In genomic region chr15:27835233-27835939, GRCh38 we compare ENCODE assay signal across 39 cellular contexts.
"Had no signal": no experiment of that assay in that cellular context is flagged by ENCODE, and none has a peak within 500 bp of the region (broad histone marks: within the 10 kb centered on the region; RNA-seq: fewer than 3 reads in every experiment).

No MANE protein-coding gene starts in this region.

- H3K27me3 ChIP-seq: adrenal gland, ascending aorta, body of pancreas, brain microvascular endothelial cell, breast epithelium, cardiac muscle cell had no signal

- ATAC-seq: activated naive CD4-positive, alpha-beta T cell treated with anti-CD3 and anti-CD28 coated beads, Interleukin-2, amount 50 U/mL, for 72 hours; activated naive CD8-positive, alpha-beta T cell treated with anti-CD3 and anti-CD28 coated beads, Interleukin-2, amount 50 U/mL, for 24 hours; activated T-cell treated with anti-CD3 and anti-CD28 coated beads, Interleukin-2, amount 50 U/mL, for 4 hours; activated T-cell treated with anti-CD3 and anti-CD28 coated beads, Interleukin-2, amount 50 U/mL, for 72 hours; activated T-helper 17 cell treated with anti-CD3 and anti-CD28 coated beads, Interleukin-2, amount 50 U/mL, for 72 hours; body of pancreas had no signal

- H3K4me1 Mint-ChIP-seq: activated naive CD4-positive, alpha-beta T cell treated with anti-CD3 and anti-CD28 coated beads, Interleukin-2, amount 10 ng/mL, durations not matched to agents 7 days and 5 days; activated naive CD4-positive, alpha-beta T cell treated with anti-CD3 and anti-CD28 coated beads, Interleukin-2, amount 50 U/mL, for 24 hours; activated naive CD8-positive, alpha-beta T cell treated with anti-CD3 and anti-CD28 coated beads for 36 hours; activated naive CD8-positive, alpha-beta T cell treated with anti-CD3 and anti-CD28 coated beads, Interleukin-2, amount 10 ng/mL, durations not matched to agents 7 days and 5 days; activated naive CD8-positive, alpha-beta T cell treated with anti-CD3 and anti-CD28 coated beads, Interleukin-2, amount 50 U/mL, for 24 hours; activated T-helper 17 cell treated with anti-CD3 and anti-CD28 coated beads, Interleukin-2, amount 50 U/mL, for 72 hours; central memory CD8-positive, alpha-beta T cell had no signal

- H3K36me3 ChIP-seq: adrenal gland, ascending aorta, brain microvascular endothelial cell, breast epithelium, cardiac muscle cell had no signal

- H3K27ac ChIP-seq: adrenal gland, ascending aorta, body of pancreas, brain microvascular endothelial cell, breast epithelium, cardiac muscle cell had no signal

- H3K36me3 Mint-ChIP-seq: activated naive CD4-positive, alpha-beta T cell treated with anti-CD3 and anti-CD28 coated beads, Interleukin-2, amount 10 ng/mL, durations not matched to agents 7 days and 5 days; activated naive CD4-positive, alpha-beta T cell treated with anti-CD3 and anti-CD28 coated beads, Interleukin-2, amount 50 U/mL, for 24 hours; activated naive CD8-positive, alpha-beta T cell; activated naive CD8-positive, alpha-beta T cell treated with anti-CD3 and anti-CD28 coated beads for 36 hours; activated naive CD8-positive, alpha-beta T cell treated with anti-CD3 and anti-CD28 coated beads, Interleukin-2, amount 10 ng/mL, durations not matched to agents 7 days and 5 days; brain had no signal

- H3K27ac Mint-ChIP-seq: activated naive CD4-positive, alpha-beta T cell treated with anti-CD3 and anti-CD28 coated beads for 36 hours; activated naive CD4-positive, alpha-beta T cell treated with anti-CD3 and anti-CD28 coated beads, Interleukin-2, amount 10 ng/mL, durations not matched to agents 7 days and 5 days; activated naive CD4-positive, alpha-beta T cell treated with anti-CD3 and anti-CD28 coated beads, Interleukin-2, amount 50 U/mL, for 24 hours; activated naive CD8-positive, alpha-beta T cell; activated naive CD8-positive, alpha-beta T cell treated with anti-CD3 and anti-CD28 coated beads for 36 hours; activated naive CD8-positive, alpha-beta T cell treated with anti-CD3 and anti-CD28 coated beads, Interleukin-2, amount 10 ng/mL, durations not matched to agents 7 days and 5 days; activated naive CD8-positive, alpha-beta T cell treated with anti-CD3 and anti-CD28 coated beads, Interleukin-2, amount 50 U/mL, for 24 hours; activated T-cell treated with anti-CD3 and anti-CD28 coated beads, Interleukin-2, amount 50 U/mL, for 24 hours; activated T-cell treated with anti-CD3 and anti-CD28 coated beads, Interleukin-2, amount 50 U/mL, for 72 hours; activated T-helper 1 cell treated with anti-CD3 and anti-CD28 coated beads, Interleukin-12 subunit alpha, Interleukin-12 subunit beta, Interleukin-2, Interleukin-4 antibody, amounts not matched to agents 30 ng/mL and 10 ng/mL and 1 ng/mL, durations not matched to agents 14 hours and 24 hours and 36 hours; activated T-helper 17 cell treated with anti-CD3 and anti-CD28 coated beads, Interleukin-2, amount 50 U/mL, for 72 hours; activated T-helper 2 cell treated with anti-CD3 and anti-CD28 coated beads, Interferon-gamma antibody, Interleukin-2, Interleukin-4, amounts not matched to agents 10 μg/mL and 5 μg/mL and 100 μg/mL, durations not matched to agents 14 hours and 24 hours and 36 hours; brain had no signal

- H3K9me3 Mint-ChIP-seq: activated naive CD4-positive, alpha-beta T cell treated with anti-CD3 and anti-CD28 coated beads for 36 hours; activated naive CD8-positive, alpha-beta T cell treated with anti-CD3 and anti-CD28 coated beads for 36 hours; activated naive CD8-positive, alpha-beta T cell treated with anti-CD3 and anti-CD28 coated beads, Interleukin-2, amount 10 ng/mL, durations not matched to agents 7 days and 5 days; activated T-cell treated with anti-CD3 and anti-CD28 coated beads, Interleukin-2, amount 50 U/mL, for 24 hours; activated T-cell treated with anti-CD3 and anti-CD28 coated beads, Interleukin-2, amount 50 U/mL, for 4 hours had no signal

- H3K4me1 ChIP-seq: adrenal gland, ascending aorta, body of pancreas, breast epithelium had no signal

- H3K4me3 Mint-ChIP-seq: activated naive CD4-positive, alpha-beta T cell treated with anti-CD3 and anti-CD28 coated beads for 36 hours; activated naive CD4-positive, alpha-beta T cell treated with anti-CD3 and anti-CD28 coated beads, Interleukin-2, amount 10 ng/mL, durations not matched to agents 7 days and 5 days; activated naive CD4-positive, alpha-beta T cell treated with anti-CD3 and anti-CD28 coated beads, Interleukin-2, amount 50 U/mL, for 24 hours; activated naive CD8-positive, alpha-beta T cell; activated naive CD8-positive, alpha-beta T cell treated with anti-CD3 and anti-CD28 coated beads for 36 hours; activated naive CD8-positive, alpha-beta T cell treated with anti-CD3 and anti-CD28 coated beads, Interleukin-2, amount 10 ng/mL, durations not matched to agents 7 days and 5 days; activated naive CD8-positive, alpha-beta T cell treated with anti-CD3 and anti-CD28 coated beads, Interleukin-2, amount 50 U/mL, for 24 hours; activated T-cell treated with anti-CD3 and anti-CD28 coated beads, Interleukin-2, amount 50 U/mL, for 24 hours; activated T-cell treated with anti-CD3 and anti-CD28 coated beads, Interleukin-2, amount 50 U/mL, for 4 hours; activated T-cell treated with anti-CD3 and anti-CD28 coated beads, Interleukin-2, amount 50 U/mL, for 72 hours; activated T-helper 1 cell treated with anti-CD3 and anti-CD28 coated beads, Interleukin-12 subunit alpha, Interleukin-12 subunit beta, Interleukin-2, Interleukin-4 antibody, amounts not matched to agents 30 ng/mL and 10 ng/mL and 1 ng/mL, durations not matched to agents 14 hours and 24 hours and 36 hours; activated T-helper 17 cell treated with anti-CD3 and anti-CD28 coated beads, Interleukin-2, amount 50 U/mL, for 72 hours; brain; central memory CD8-positive, alpha-beta T cell had no signal

- H3K4me3 ChIP-seq: adrenal gland, ascending aorta, body of pancreas, breast epithelium, cardiac muscle cell had no signal

- H3K27me3 Mint-ChIP-seq: activated naive CD4-positive, alpha-beta T cell treated with anti-CD3 and anti-CD28 coated beads, Interleukin-2, amount 10 ng/mL, durations not matched to agents 7 days and 5 days had no signal

- H3K9me3 ChIP-seq: adrenal gland, ascending aorta, body of pancreas, breast epithelium had no signal

- DNase-seq: activated effector memory CD4-positive, alpha-beta T cell treated with anti-CD3 and anti-CD28 coated beads, Interleukin-2, amount 50 U/mL, for 16 hours; activated effector memory CD4-positive, alpha-beta T cell treated with Interleukin-2 at 50 U/mL for 16 hours; activated gamma-delta T cell; activated gamma-delta T cell treated with Interleukin-2 at 50 U/mL for 16 hours; activated naive CD4-positive, alpha-beta T cell; activated naive CD4-positive, alpha-beta T cell treated with anti-CD3 and anti-CD28 coated beads for 36 hours; activated naive CD4-positive, alpha-beta T cell treated with anti-CD3 and anti-CD28 coated beads, Interleukin-2, amount 10 ng/mL, durations not matched to agents 7 days and 5 days; activated naive CD4-positive, alpha-beta T cell treated with anti-CD3 and anti-CD28 coated beads, Interleukin-2, amount 50 U/mL, for 16 hours; activated naive CD4-positive, alpha-beta T cell treated with Interleukin-2 at 50 U/mL for 16 hours; activated naive CD8-positive, alpha-beta T cell treated with anti-CD3 and anti-CD28 coated beads for 36 hours; activated naive CD8-positive, alpha-beta T cell treated with anti-CD3 and anti-CD28 coated beads, Interleukin-2, amount 10 ng/mL, durations not matched to agents 7 days and 5 days; activated naive CD8-positive, alpha-beta T cell treated with anti-CD3 and anti-CD28 coated beads, Interleukin-2, amount 50 U/mL, for 24 hours; activated T-cell treated with anti-CD3 and anti-CD28 coated beads for 4 hours; activated T-cell treated with anti-CD3 and anti-CD28 coated beads, Interleukin-2, amount 50 U/mL, for 1 hour; activated T-cell treated with anti-CD3 and anti-CD28 coated beads, Interleukin-2, amount 50 U/mL, for 24 hours; activated T-cell treated with anti-CD3 and anti-CD28 coated beads, Interleukin-2, amount 50 U/mL, for 4 hours; activated T-cell treated with anti-CD3 and anti-CD28 coated beads, Interleukin-2, amount 50 U/mL, for 48 hours; activated T-cell treated with anti-CD3 and anti-CD28 coated beads, Interleukin-2, amount 50 U/mL, for 72 hours; adrenal gland; amniotic stem cell; amygdala; anterior cingulate cortex; aorta; body of pancreas; brain microvascular endothelial cell; caudate nucleus; central memory CD4-positive, alpha-beta T cell; cerebellar nuclear complex had no signal
